9 cellular contexts compared by ENCODE assay signal in the genomic region with DNA sequence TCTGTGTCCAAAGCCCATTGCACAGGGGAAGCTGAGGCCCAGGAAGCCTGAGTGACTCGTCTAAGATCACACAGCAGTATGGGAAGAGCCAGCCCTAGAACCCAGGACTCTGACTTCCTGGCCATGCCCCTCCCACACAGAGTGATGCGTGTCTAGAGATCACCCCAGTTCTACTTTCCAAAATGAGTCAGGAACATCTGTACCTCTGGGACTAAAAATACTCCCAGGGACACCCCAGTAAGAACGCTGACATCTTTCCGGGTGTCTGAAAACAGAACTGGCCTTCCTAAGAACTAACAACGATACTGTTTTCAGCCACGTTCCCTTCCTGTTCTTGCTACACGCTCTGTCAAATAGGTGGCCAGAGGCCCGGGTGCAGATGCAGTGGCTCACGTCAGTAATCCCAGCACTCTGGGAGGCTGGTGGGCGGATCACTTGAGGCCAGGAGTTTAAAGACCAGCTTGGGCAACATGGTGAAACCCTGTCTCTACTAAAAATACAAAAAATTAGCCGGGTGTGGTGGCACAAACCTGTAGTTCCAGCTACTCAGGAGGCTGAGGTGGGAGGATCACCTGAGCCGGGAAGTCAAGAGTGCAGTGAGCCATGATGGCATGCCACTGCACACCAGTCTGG. TPM values are rescaled to one million over a fixed set of nuclear protein-coding genes. Genes with fewer than 3 reads are reported as not detected.
DNase-seq lines count a peak whose midpoint lies in the region; ATAC-seq and TF ChIP-seq lines count a peak whose summit lies in the region.
"Had no signal": no experiment of that assay in that cellular context is flagged by ENCODE, and none has a peak within 500 bp of the region (broad histone marks: within the 10 kb centered on the region; RNA-seq: fewer than 3 reads in every experiment).

No MANE protein-coding gene starts in this region.

- H3K4me1 ChIP-seq in parathyroid adenoma = peaks cover 6% of the 10 kb centered on the region

- no peaks in the 10 kb centered on the region for H3K36me3 Mint-ChIP-seq in activated CD8-positive, alpha-beta T cell treated with anti-CD3 and anti-CD28 coated beads, Interleukin-2, amount 10 ng/mL, durations not matched to agents 7 days and 5 days (ENCODE audit: low read depth)

- H3K27ac ChIP-seq in parathyroid adenoma = peak overlapping the region; percentile 44

- H3K36me3 ChIP-seq in parathyroid adenoma (ENCODE audit: control insufficient read depth, insufficient read depth, low read length) = no peaks in the 10 kb centered on the region
- H3K36me3 ChIP-seq: upper lobe of left lung had no signal

- H3K4me2 ChIP-seq in parathyroid adenoma (ENCODE audit: low read length) = no peak overlapping the region

- H3K4me3 Mint-ChIP-seq in activated CD8-positive, alpha-beta T cell treated with anti-CD3 and anti-CD28 coated beads, Interleukin-2, amount 10 ng/mL, durations not matched to agents 7 days and 5 days = no peak overlapping the region

- H3K9me3 ChIP-seq in parathyroid adenoma (ENCODE audit: control insufficient read depth, low read length) = no peaks in the 10 kb centered on the region

- CTCF ChIA-PET in activated CD8-positive, alpha-beta T cell treated with anti-CD3 and anti-CD28 coated beads, Interleukin-2, amount 10 ng/mL, durations not matched to agents 7 days and 5 days (lab: Charles Lee) = no interaction called here

- peaks cover 6% of the 10 kb centered on the region for H3K4me1 Mint-ChIP-seq in activated CD8-positive, alpha-beta T cell treated with anti-CD3 and anti-CD28 coated beads, Interleukin-2, amount 10 ng/mL, durations not matched to agents 7 days and 5 days (ENCODE audit: low read depth)

- no peak overlapping the region for H3K4me3 ChIP-seq in parathyroid adenoma (ENCODE audit: low read depth, low read length)
- H3K4me3 ChIP-seq: upper lobe of left lung had no signal

- peak overlapping the region; percentile 69 for H3K27ac Mint-ChIP-seq in activated CD8-positive, alpha-beta T cell treated with anti-CD3 and anti-CD28 coated beads, Interleukin-2, amount 10 ng/mL, durations not matched to agents 7 days and 5 days

- H3K9me3 Mint-ChIP-seq in activated CD8-positive, alpha-beta T cell treated with anti-CD3 and anti-CD28 coated beads, Interleukin-2, amount 10 ng/mL, durations not matched to agents 7 days and 5 days (ENCODE audit: insufficient read depth) = no peaks in the 10 kb centered on the region

- no peaks in the 10 kb centered on the region for H3K27me3 ChIP-seq in parathyroid adenoma (ENCODE audit: control insufficient read depth, insufficient read depth, low read length)
- H3K27me3 ChIP-seq: upper lobe of left lung had no signal

- peak; percentile 73 for ATAC-seq in HG03064 (IDR thresholded peaks at IDR 0.05; ENCODE audit: low read depth, unreplicated experiment)
- peak; percentile 27 for ATAC-seq in activated CD8-positive, alpha-beta T cell treated with anti-CD3 and anti-CD28 coated beads, Interleukin-2, amount 10 ng/mL, durations not matched to agents 7 days and 5 days

- no peak overlapping the region for H3K9ac ChIP-seq in parathyroid adenoma

- DNase-seq in activated T-cell treated with anti-CD3 and anti-CD28 coated beads for 48 hours (ENCODE audit: low read depth) = peak; percentile 60
- DNase-seq in activated T-cell treated with anti-CD3 and anti-CD28 coated beads for 4 hours = no peak
- no peak for DNase-seq in activated CD8-positive, alpha-beta T cell treated with anti-CD3 and anti-CD28 coated beads, Interleukin-2, amount 10 ng/mL, durations not matched to agents 7 days and 5 days
- no peak for DNase-seq in AML-193 (lab: John Stamatoyannopoulos, UW)
- DNase-seq in OCI-M1 (lab: John Stamatoyannopoulos, UW) = no peak
- no peak for DNase-seq in NCI-H526 treated with DMSO at 0.1 percent for 48 hours (lab: John Stamatoyannopoulos, UW)

- H3K27me3 Mint-ChIP-seq in activated CD8-positive, alpha-beta T cell treated with anti-CD3 and anti-CD28 coated beads, Interleukin-2, amount 10 ng/mL, durations not matched to agents 7 days and 5 days (ENCODE audit: low read depth) = no peaks in the 10 kb centered on the region

- TF ChIP-seq CTCF in parathyroid adenoma (IDR thresholded peaks at IDR 0.05) = no peak

- peak overlapping the region; percentile 28 for H2AFZ ChIP-seq in parathyroid adenoma

- no peaks in the 10 kb centered on the region for H3K79me2 ChIP-seq in parathyroid adenoma

- POLR2A ChIA-PET in activated CD8-positive, alpha-beta T cell treated with anti-CD3 and anti-CD28 coated beads, Interleukin-2, amount 10 ng/mL, durations not matched to agents 7 days and 5 days (lab: Charles Lee) = no interaction called here

RNA-seq across cellular contexts. Expression of a gene that starts 21.7 kb away (rescaled TPM):
- total RNA-seq in activated CD8-positive, alpha-beta T cell treated with anti-CD3 and anti-CD28 coated beads, Interleukin-2, amount 10 ng/mL, durations not matched to agents 7 days and 5 days = under 1 TPM; 0.18 to 0.34 TPM

RNA-seq across cellular contexts. Expression of a gene that starts 52.9 kb away (rescaled TPM):
- total RNA-seq in activated CD8-positive, alpha-beta T cell treated with anti-CD3 and anti-CD28 coated beads, Interleukin-2, amount 10 ng/mL, durations not matched to agents 7 days and 5 days = 1,000 to 10,000 TPM; 1,693 to 1,717 TPM
